Comparison of ENCODE assay signal across 9 cellular contexts in the genomic region with DNA sequence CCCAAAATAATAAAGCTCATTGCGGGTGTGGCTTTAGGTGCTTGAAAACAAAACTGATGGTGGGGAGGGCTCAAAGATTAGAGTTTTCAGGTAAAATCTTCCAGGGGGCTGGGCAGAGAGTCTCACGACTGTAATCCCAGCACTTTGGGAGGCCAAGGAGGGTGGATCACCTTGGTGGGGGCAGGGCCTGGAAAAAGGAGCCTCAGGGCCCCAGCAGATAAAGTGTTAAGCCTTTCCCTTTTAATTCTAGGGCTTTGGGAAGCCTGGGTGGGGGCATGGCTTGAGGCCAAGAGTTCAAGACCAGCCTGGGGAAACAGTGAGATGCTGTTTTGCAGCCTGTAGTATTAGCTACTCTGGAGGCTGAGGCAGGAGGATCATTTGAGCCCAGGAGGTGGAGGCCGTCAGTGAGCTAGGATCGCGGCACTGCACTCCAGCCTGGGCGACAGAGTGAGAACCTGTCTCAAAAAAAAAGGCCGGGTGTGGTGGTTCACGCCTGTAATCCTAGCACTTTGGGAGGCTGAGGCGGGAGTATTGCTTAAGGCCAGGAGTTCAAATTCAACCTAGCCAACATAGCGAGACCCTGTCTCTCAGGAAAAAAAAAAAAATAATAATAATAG. TPM values are rescaled to one million over a fixed set of nuclear protein-coding genes. Genes with fewer than 3 reads are reported as not detected.
A peak's percentile ranks its signal among the peaks of the same experiment; 100 is the strongest.
DNase-seq lines count a peak whose midpoint lies in the region; ATAC-seq, FAIRE-seq and TF ChIP-seq lines count a peak whose summit lies in the region.
"Had no signal": no experiment of that assay in that cellular context is flagged by ENCODE, and none has a peak within 500 bp of the region (broad histone marks: within the 10 kb centered on the region; RNA-seq: fewer than 3 reads in every experiment).

No MANE protein-coding gene starts in this region.

- ATAC-seq in left ventricle myocardium superior, result no peak

- no peaks in the 10 kb centered on the region for H3K27me3 ChIP-seq in left ventricle myocardium inferior (ENCODE audit: low read depth)
- H3K27me3 ChIP-seq in brain microvascular endothelial cell (replicated peaks), result no peaks in the 10 kb centered on the region
- no peaks in the 10 kb centered on the region for H3K27me3 ChIP-seq in muscle layer of duodenum (ENCODE audit: low read depth, low read length)

- H3K9me3 ChIP-seq in left ventricle myocardium inferior (replicated peaks) (no peaks in the 10 kb centered on the region), muscle layer of duodenum (ENCODE audit: control insufficient read depth in 1 of 2, low read length in 2 of 2) (no peaks in the 10 kb centered on the region)

- intact Hi-C loops in left ventricle myocardium inferior (cut with micrococcal nuclease), result no loop called here
- intact Hi-C loops in left ventricle myocardium superior (cut with micrococcal nuclease), result no loop called here

- H3K4me3 ChIP-seq in left ventricle myocardium inferior (peak overlapping the region; percentile 82), brain microvascular endothelial cell (ENCODE audit: low read depth, low read length) (peak overlapping the region; percentile 78), muscle layer of duodenum (ENCODE audit: low read depth in 1 of 2, low read length in 2 of 2) (peak overlapping the region; percentile 78 to 88)

- H3K36me3 ChIP-seq in left ventricle myocardium inferior (peaks cover 55% of the 10 kb centered on the region), brain microvascular endothelial cell (replicated peaks) (peaks cover 27% of the 10 kb centered on the region), muscle layer of duodenum (ENCODE audit: control insufficient read depth in 1 of 2, insufficient read depth in 2 of 2, low read length in 2 of 2) (peaks cover 6 to 48% of the 10 kb centered on the region in 2 donors)

- DNase-seq in left ventricle myocardium inferior, result no peak
- no peak for DNase-seq in left ventricle myocardium superior
- no peak for DNase-seq in brain microvascular endothelial cell
- DNase-seq in substantia nigra (lab: John Stamatoyannopoulos, UW), result no peak
- no peak for DNase-seq in DMS53 (lab: John Stamatoyannopoulos, UW)
- no peak for DNase-seq in RCC 7860 (ENCODE audit: low spot score)
- no peak for DNase-seq in NCI-H1417 (lab: John Stamatoyannopoulos, UW)
- DNase-seq: NCI-H2081 treated with DMSO at 0.1 percent for 48 hours had no signal

- H3K4me1 ChIP-seq in left ventricle myocardium inferior (peaks cover 47% of the 10 kb centered on the region), muscle layer of duodenum (ENCODE audit: control insufficient read depth in 1 of 2, insufficient read depth in 2 of 2, low read length in 2 of 2) (peaks cover 7 to 38% of the 10 kb centered on the region in 2 donors)

- TF ChIP-seq CTCF in left ventricle myocardium inferior (IDR thresholded peaks at IDR 0.05; ENCODE audit: borderline replicate concordance), result no peak
- TF ChIP-seq CTCF in brain microvascular endothelial cell (IDR thresholded peaks at IDR 0.05; ENCODE audit: low read depth, low read length, missing control alignments), result no peak

- no peak for FAIRE-seq in RCC 7860 (lab: Jason Lieb, UNC)

- H3K27ac ChIP-seq in left ventricle myocardium inferior (replicated peaks) (peak overlapping the region; percentile 99), brain microvascular endothelial cell (no peak overlapping the region), muscle layer of duodenum (ENCODE audit: low read length) (no peak overlapping the region), substantia nigra (ENCODE audit: low read depth, low read length, poor library complexity, severe bottlenecking) (no peak overlapping the region)

- in situ Hi-C loops in brain microvascular endothelial cell (cut with HindIII; ENCODE audit: low pct_ligation_motif_present, low sequenced_read_pairs), result no loop called here

RNA-seq across cellular contexts. Expression of a gene that starts 1.7 kb away (rescaled TPM):
- total RNA-seq in left ventricle myocardium inferior, result 26.1 TPM
- 19.6 TPM for total RNA-seq in left ventricle myocardium superior

RNA-seq across cellular contexts. Expression of a gene that starts 2.2 kb away (rescaled TPM):
- total RNA-seq in left ventricle myocardium inferior (11.3 TPM), left ventricle myocardium superior (12.2 TPM)

RNA-seq across cellular contexts. Expression of a gene that starts 17.7 kb away (rescaled TPM):
- 0.30 TPM for total RNA-seq in left ventricle myocardium inferior
- 0.20 TPM for total RNA-seq in left ventricle myocardium superior

RNA-seq across cellular contexts. Expression of a gene that starts 18.6 kb away (rescaled TPM):
- total RNA-seq in left ventricle myocardium inferior, result 1.0 TPM
- 1.4 TPM for total RNA-seq in left ventricle myocardium superior

RNA-seq across cellular contexts. Expression of a gene that starts 18.9 kb away (rescaled TPM):
- total RNA-seq in left ventricle myocardium inferior (12.8 TPM), left ventricle myocardium superior (15.7 TPM)
